8 cellular contexts compared by ENCODE assay signal in genomic region chr22:36506637-36507517, GRCh38. TPM values are rescaled to one million over a fixed set of nuclear protein-coding genes. Genes with fewer than 3 reads are reported as not detected.
DNase-seq lines count a peak whose midpoint lies in the region; ATAC-seq and TF ChIP-seq lines count a peak whose summit lies in the region.

TSS of gene FOXRED2 (minus strand) at chr22:36507040. CDS start at chr22:36506422, 618 bp downstream.

- ATAC-seq in HG03571 (IDR thresholded peaks at IDR 0.05; ENCODE audit: unreplicated experiment) (peak; percentile 64), lower lobe of right lung (peak; percentile 94 to 95)

- peaks cover 19% of the 10 kb centered on the region for H3K36me3 Mint-ChIP-seq in activated CD4-positive, alpha-beta memory T cell treated with anti-CD3 and anti-CD28 coated beads, Interleukin-2, amount 10 ng/mL, durations not matched to agents 7 days and 5 days (ENCODE audit: low read depth)

- TF ChIP-seq POLR2A in GM19099 (IDR thresholded peaks at IDR 0.05; ENCODE audit: extremely low read depth, insufficient read length, low read depth) = peak; percentile 94

- H3K4me3 ChIP-seq in duodenal mucosa (ENCODE audit: low read depth in 1 of 2, low read length in 2 of 2) (peak within 1 kb of the TSS; percentile 63 to 65), lower lobe of right lung (peak within 1 kb of the TSS; percentile 75)

- POLR2A ChIA-PET in activated CD4-positive, alpha-beta memory T cell treated with anti-CD3 and anti-CD28 coated beads, Interleukin-2, amount 10 ng/mL, durations not matched to agents 7 days and 5 days (lab: Charles Lee) = interaction anchor here (0.8 to 7.2 kb wide), 20 partner anchors 9 to 643 kb away, joined by 3 to 66 read pairs (median 4); partner anchors contain the start of genes APOL2, EIF3D, IFT27 and IL2RB

- H3K4me1 ChIP-seq in duodenal mucosa (ENCODE audit: control insufficient read depth in 1 of 2, insufficient read depth in 2 of 2, low read length in 2 of 2) (peaks cover 15 to 27% of the 10 kb centered on the region in 2 donors), lower lobe of right lung (peaks cover 15% of the 10 kb centered on the region)

- H3K27me3 ChIP-seq in duodenal mucosa (ENCODE audit: control insufficient read depth in 1 of 2, insufficient read depth in 2 of 2, low read length in 2 of 2) = no peaks in the 10 kb centered on the region
- no peaks in the 10 kb centered on the region for H3K27me3 ChIP-seq in lower lobe of right lung (ENCODE audit: low read depth)

- no peaks in the 10 kb centered on the region for H3K27me3 Mint-ChIP-seq in activated CD4-positive, alpha-beta memory T cell treated with anti-CD3 and anti-CD28 coated beads, Interleukin-2, amount 10 ng/mL, durations not matched to agents 7 days and 5 days

- intact Hi-C loops in lower lobe of right lung (cut with DNase I) = no loop called here

- peak within 1 kb of the TSS; percentile 67 for H3K4me3 Mint-ChIP-seq in activated CD4-positive, alpha-beta memory T cell treated with anti-CD3 and anti-CD28 coated beads, Interleukin-2, amount 10 ng/mL, durations not matched to agents 7 days and 5 days

- H3K36me3 ChIP-seq in duodenal mucosa (ENCODE audit: control insufficient read depth in 1 of 2, insufficient read depth in 2 of 2, low read length in 2 of 2) (peaks cover 10 to 23% of the 10 kb centered on the region in 2 donors), lower lobe of right lung (peaks cover 27% of the 10 kb centered on the region)

- peak within 1 kb of the TSS; percentile 28 to 44 for H3K9ac ChIP-seq in duodenal mucosa (ENCODE audit: low read depth in 1 of 2, low read length in 2 of 2)

- H3K9me3 Mint-ChIP-seq in activated CD4-positive, alpha-beta memory T cell treated with anti-CD3 and anti-CD28 coated beads, Interleukin-2, amount 10 ng/mL, durations not matched to agents 7 days and 5 days = no peaks in the 10 kb centered on the region

- no peak for TF ChIP-seq CTCF in lower lobe of right lung (IDR thresholded peaks at IDR 0.05)

- H3K27ac Mint-ChIP-seq in activated CD4-positive, alpha-beta memory T cell treated with anti-CD3 and anti-CD28 coated beads, Interleukin-2, amount 10 ng/mL, durations not matched to agents 7 days and 5 days = no peak within 1 kb of the TSS

- H3K27ac ChIP-seq in duodenal mucosa (ENCODE audit: low read depth, low read length) (peak within 1 kb of the TSS; percentile 55), lower lobe of right lung (peak within 1 kb of the TSS; percentile 77)

- DNase-seq in AG20443 (ENCODE audit: low spot score) = peak; percentile 99
- peak; percentile 89 for DNase-seq in NCI-H82 (lab: John Stamatoyannopoulos, UW)
- peak; percentile 93 for DNase-seq in activated CD4-positive, alpha-beta memory T cell treated with anti-CD3 and anti-CD28 coated beads, Interleukin-2, amount 10 ng/mL, durations not matched to agents 7 days and 5 days
- peak; percentile 93 for DNase-seq in lower lobe of right lung
- DNase-seq in stimulated activated CD4-positive, alpha-beta T cell treated with anti-CD3 and anti-CD28 coated beads, TNF-alpha, amount 100 ng/mL, for 24 hours (ENCODE audit: low read depth in 3 of 3) = peak; percentile 73 to 88 (median 80)

- CTCF ChIA-PET in activated CD4-positive, alpha-beta memory T cell treated with anti-CD3 and anti-CD28 coated beads, Interleukin-2, amount 10 ng/mL, durations not matched to agents 7 days and 5 days (lab: Charles Lee) = interaction anchor here (1.4 to 1.6 kb wide), 2 partner anchors 20 to 206 kb away, joined by 6 to 7 read pairs; no protein-coding TSS in a partner anchor

- H3K9me3 ChIP-seq in duodenal mucosa (ENCODE audit: control insufficient read depth in 1 of 2, low read length in 2 of 2) (no peaks in the 10 kb centered on the region), lower lobe of right lung (no peaks in the 10 kb centered on the region)

- H3K4me1 Mint-ChIP-seq in activated CD4-positive, alpha-beta memory T cell treated with anti-CD3 and anti-CD28 coated beads, Interleukin-2, amount 10 ng/mL, durations not matched to agents 7 days and 5 days = peaks cover 23% of the 10 kb centered on the region

RNA-seq across cellular contexts. Expression of gene FOXRED2, which starts in this region (rescaled TPM):
- 10 to 100 TPM; 10.1 to 12.9 TPM for total RNA-seq in activated CD4-positive, alpha-beta memory T cell treated with anti-CD3 and anti-CD28 coated beads, Interleukin-2, amount 10 ng/mL, durations not matched to agents 7 days and 5 days
- total RNA-seq in lower lobe of right lung = 13.2 TPM

Comparison
In these comparisons a context has a peak if more than half of its experiments do, and no peak if none do; other contexts are left out.
1. Peak in every context shown above with its lines: DNase-seq, ATAC-seq, H3K4me3 ChIP-seq and H3K27ac ChIP-seq.